ENCODE assay signal across 18 cellular contexts in the genomic region with DNA sequence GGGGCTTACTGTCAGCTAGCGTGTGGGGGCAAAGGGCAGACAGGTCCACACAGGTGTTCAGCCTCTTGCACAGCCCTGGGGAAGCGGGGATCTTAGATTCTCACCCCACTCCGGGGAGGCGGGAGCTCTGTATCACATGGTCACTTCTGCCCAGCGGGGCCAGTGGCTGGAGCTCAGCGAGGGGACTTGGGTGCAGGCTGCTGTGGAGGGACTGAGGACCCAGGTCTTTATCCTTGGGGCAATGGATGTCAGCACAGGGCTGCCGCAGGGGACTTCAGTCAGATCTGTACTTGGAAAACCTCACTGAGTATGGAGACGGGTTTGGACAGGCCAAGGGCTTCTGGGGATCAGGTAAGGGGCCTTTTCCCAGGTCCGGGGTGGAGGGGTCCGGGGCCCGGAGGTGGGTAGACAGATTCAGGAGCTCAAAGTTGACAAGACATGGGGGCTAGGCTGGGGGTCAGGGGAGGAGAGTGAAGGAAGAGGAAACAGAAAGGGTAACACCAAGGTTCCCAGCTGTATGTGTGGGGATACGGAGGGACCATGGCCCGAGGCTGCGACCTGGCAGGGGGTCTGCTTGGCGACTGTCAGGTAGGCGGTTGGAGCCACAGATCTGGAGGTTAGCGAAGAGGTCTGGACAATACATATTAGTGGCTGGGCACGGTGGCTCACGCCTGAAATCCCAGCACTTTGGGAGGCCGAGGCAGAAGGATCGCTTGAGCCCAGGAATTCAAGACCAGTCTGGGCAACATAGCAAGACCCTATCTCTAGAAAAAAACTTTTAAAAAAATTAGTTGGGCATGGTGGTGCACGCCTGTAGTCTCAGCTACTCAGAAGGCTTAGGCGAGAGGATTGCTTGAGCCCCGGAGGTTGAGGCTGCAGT. TPM values are rescaled to one million over a fixed set of nuclear protein-coding genes. Genes with fewer than 3 reads are reported as not detected.
A peak's percentile ranks its signal among the peaks of the same experiment; 100 is the strongest.
DNase-seq lines count a peak whose midpoint lies in the region; ATAC-seq and TF ChIP-seq lines count a peak whose summit lies in the region.
"Had no signal": no experiment of that assay in that cellular context is flagged by ENCODE, and none has a peak within 500 bp of the region (broad histone marks: within the 10 kb centered on the region; RNA-seq: fewer than 3 reads in every experiment).

No MANE protein-coding gene starts in this region.

- no peak overlapping the region for H2AK5ac ChIP-seq in H9 (ENCODE audit: insufficient read length, low read length)

- H3K23me2 ChIP-seq in H9 (ENCODE audit: insufficient read length, low read depth, low read length, poor library complexity, severe bottlenecking): peaks cover 2% of the 10 kb centered on the region

- H3K79me2 ChIP-seq in H9 (ENCODE audit: insufficient read depth, low read length): no peaks in the 10 kb centered on the region

- H3K9me3 ChIP-seq in lower lobe of right lung (no peaks in the 10 kb centered on the region), thyroid gland (no peaks in the 10 kb centered on the region), H9 (ENCODE audit: control insufficient read depth, low read depth, low read length) (no peaks in the 10 kb centered on the region)
- H3K9me3 ChIP-seq: gastroesophageal sphincter had no signal

- TF ChIP-seq CTCF in lower lobe of right lung (IDR thresholded peaks at IDR 0.05): no peak
- no peak for TF ChIP-seq CTCF in thyroid gland (IDR thresholded peaks at IDR 0.05)
- TF ChIP-seq CTCF in H9 (conservative IDR thresholded peaks at IDR 0.05): no peak

- H3K23ac ChIP-seq in H9 (ENCODE audit: insufficient read length, low read depth, low read length): no peak overlapping the region

- H3K4me1 Mint-ChIP-seq in activated CD8-positive, alpha-beta memory T cell treated with anti-CD3 and anti-CD28 coated beads, Interleukin-2, amount 10 ng/mL, durations not matched to agents 7 days and 5 days: peaks cover 39% of the 10 kb centered on the region
- H3K4me1 Mint-ChIP-seq in activated CD8-positive, alpha-beta T cell treated with anti-CD3 and anti-CD28 coated beads, Interleukin-2, amount 10 ng/mL, durations not matched to agents 7 days and 5 days (ENCODE audit: low read depth): peaks cover 59% of the 10 kb centered on the region
- H3K4me1 Mint-ChIP-seq in H9: peaks cover 13 to 27% of the 10 kb centered on the region in 2 experiments

- H3K9me3 Mint-ChIP-seq in activated CD8-positive, alpha-beta memory T cell treated with anti-CD3 and anti-CD28 coated beads, Interleukin-2, amount 10 ng/mL, durations not matched to agents 7 days and 5 days (ENCODE audit: low read depth): peaks cover 3% of the 10 kb centered on the region
- peaks cover 16% of the 10 kb centered on the region for H3K9me3 Mint-ChIP-seq in activated CD8-positive, alpha-beta T cell treated with anti-CD3 and anti-CD28 coated beads, Interleukin-2, amount 10 ng/mL, durations not matched to agents 7 days and 5 days (ENCODE audit: insufficient read depth)
- peaks cover 4 to 6% of the 10 kb centered on the region in 2 experiments; a peak in 2 of 5 replicates for H3K9me3 Mint-ChIP-seq in H9

- H3K4me2 ChIP-seq in H9 (ENCODE audit: insufficient read depth, insufficient read length, low read length): no peak overlapping the region

- H3K27me3 Mint-ChIP-seq in activated CD8-positive, alpha-beta memory T cell treated with anti-CD3 and anti-CD28 coated beads, Interleukin-2, amount 10 ng/mL, durations not matched to agents 7 days and 5 days: peaks cover 6% of the 10 kb centered on the region
- H3K27me3 Mint-ChIP-seq in activated CD8-positive, alpha-beta T cell treated with anti-CD3 and anti-CD28 coated beads, Interleukin-2, amount 10 ng/mL, durations not matched to agents 7 days and 5 days (ENCODE audit: low read depth): peaks cover 3% of the 10 kb centered on the region
- peaks cover 29% of the 10 kb centered on the region for H3K27me3 Mint-ChIP-seq in H9 (ENCODE audit: low read depth)

- H3K27ac ChIP-seq in lower lobe of right lung (peak overlapping the region; percentile 68), thyroid gland (peak overlapping the region in 2 of 3 donors; percentile 73 to 84), H9 (ENCODE audit: insufficient read length, low read depth, low read length) (no peak overlapping the region)
- H3K27ac ChIP-seq: HL-60 had no signal

- no peak overlapping the region for H3K56ac ChIP-seq in H9 (ENCODE audit: insufficient read length, low read depth, low read length)

- H2BK15ac ChIP-seq in H9 (ENCODE audit: low read depth, low read length): no peak overlapping the region

- no peaks in the 10 kb centered on the region for H4K20me1 ChIP-seq in H9 (ENCODE audit: control insufficient read depth, insufficient read depth, insufficient read length)

- H3K4me1 ChIP-seq in lower lobe of right lung (peaks cover 59% of the 10 kb centered on the region), thyroid gland (peaks cover 30 to 40% of the 10 kb centered on the region in 2 donors), H9 (ENCODE audit: insufficient read depth, low read length) (no peaks in the 10 kb centered on the region)

- H2AFZ ChIP-seq in H9 (ENCODE audit: low read length): no peak overlapping the region

- no peak overlapping the region for H4K8ac ChIP-seq in H9 (replicated peaks; ENCODE audit: insufficient read length, low read depth, low read length)

- no peak overlapping the region for H4K91ac ChIP-seq in H9 (ENCODE audit: insufficient read length, low read depth, low read length)

- no peak overlapping the region for H3K14ac ChIP-seq in H9 (ENCODE audit: insufficient read depth, low read length)

- no peak overlapping the region for H2BK12ac ChIP-seq in H9 (ENCODE audit: insufficient read length, low read depth, low read length)

- DNase-seq in activated CD8-positive, alpha-beta memory T cell treated with anti-CD3 and anti-CD28 coated beads, Interleukin-2, amount 10 ng/mL, durations not matched to agents 7 days and 5 days: no peak
- DNase-seq in activated CD8-positive, alpha-beta memory T cell treated with anti-CD3 and anti-CD28 coated beads for 24 hours: no peak
- DNase-seq in activated CD8-positive, alpha-beta T cell treated with anti-CD3 and anti-CD28 coated beads, Interleukin-2, amount 10 ng/mL, durations not matched to agents 7 days and 5 days: no peak
- DNase-seq in lower lobe of right lung: peak; percentile 37
- no peak for DNase-seq in thyroid gland
- no peak for DNase-seq in H9
- no peak for DNase-seq in stimulated activated CD8-positive, alpha-beta memory T cell treated with anti-CD3 and anti-CD28 coated beads, Interleukin-4, amount 100 ng/mL, for 48 hours
- DNase-seq: activated CD4-positive, alpha-beta T cell treated with anti-CD3 and anti-CD28 coated beads for 4 hours; activated T-cell treated with anti-CD3 and anti-CD28 coated beads, Interleukin-2, amount 50 U/mL, for 72 hours; amniotic stem cell; cerebellar nuclear complex; HFFc6; NCI-H1436; nucleus accumbens; trophoblast cell had no signal

- H3K79me1 ChIP-seq in H9 (ENCODE audit: insufficient read depth, low read depth, low read length, poor library complexity, severe bottlenecking): no peaks in the 10 kb centered on the region

- POLR2A ChIA-PET in activated CD8-positive, alpha-beta T cell treated with anti-CD3 and anti-CD28 coated beads, Interleukin-2, amount 10 ng/mL, durations not matched to agents 7 days and 5 days (lab: Charles Lee): no interaction called here

- no peak overlapping the region for H2BK5ac ChIP-seq in H9 (ENCODE audit: insufficient read length, low read length)

- TF ChIP-seq POLR2A in thyroid gland (IDR thresholded peaks at IDR 0.05): no peak

- H3K18ac ChIP-seq in H9 (ENCODE audit: insufficient read length, low read depth, low read length): no peak overlapping the region

- WGBS in thyroid gland, 2 donors: 90 to 93% methylated on average over 22 to 23 of the region's 24 CpGs
- WGBS in H9 (ENCODE audit: extremely low coverage, insufficient read length, low lambda C conversion rate): no CpG with 5 or more reads among the region's 24 CpGs

- H3K27me3 ChIP-seq in lower lobe of right lung (ENCODE audit: low read depth) (no peaks in the 10 kb centered on the region), thyroid gland (no peaks in the 10 kb centered on the region), H9 (ENCODE audit: insufficient read depth, low read length) (no peaks in the 10 kb centered on the region)
- H3K27me3 ChIP-seq: gastroesophageal sphincter had no signal

- CTCF ChIA-PET in activated CD8-positive, alpha-beta memory T cell treated with anti-CD3 and anti-CD28 coated beads, Interleukin-2, amount 10 ng/mL, durations not matched to agents 7 days and 5 days (lab: Charles Lee): interaction anchor here (1.5 to 12.6 kb wide), 4 partner anchors 15 to 84 kb away, joined by 3 to 135 read pairs (median 70); no protein-coding TSS in a partner anchor
- CTCF ChIA-PET in activated CD8-positive, alpha-beta T cell treated with anti-CD3 and anti-CD28 coated beads, Interleukin-2, amount 10 ng/mL, durations not matched to agents 7 days and 5 days (lab: Charles Lee): interaction anchor here (0.9 to 2.9 kb wide), 4 partner anchors 29 to 593 kb away, joined by 3 to 14 read pairs (median 3); no protein-coding TSS in a partner anchor

- H2BK20ac ChIP-seq in H9 (ENCODE audit: low read depth, low read length, poor library complexity, severe bottlenecking): no peak overlapping the region

- H3T11ph ChIP-seq in H9 (ENCODE audit: low read length): no peak overlapping the region

- H3K4me3 ChIP-seq in lower lobe of right lung (no peak overlapping the region), thyroid gland (replicated peaks in 1 of 3) (no peak overlapping the region)

- intact Hi-C loops in lower lobe of right lung (cut with DNase I) (no loop called here), thyroid gland (cut with DNase I) (loop anchor here (5.0 kb wide), 1 partner anchor 82 kb away; no protein-coding TSS in a partner anchor)

- H3K27ac Mint-ChIP-seq in activated CD8-positive, alpha-beta memory T cell treated with anti-CD3 and anti-CD28 coated beads, Interleukin-2, amount 10 ng/mL, durations not matched to agents 7 days and 5 days: peak overlapping the region; percentile 66
- H3K27ac Mint-ChIP-seq in activated CD8-positive, alpha-beta T cell treated with anti-CD3 and anti-CD28 coated beads, Interleukin-2, amount 10 ng/mL, durations not matched to agents 7 days and 5 days: peak overlapping the region; percentile 94
- peak overlapping the region in 1 of 3 experiments; percentile 44; a peak in 1 of 7 replicates for H3K27ac Mint-ChIP-seq in H9
- H3K27ac Mint-ChIP-seq: activated T-cell treated with anti-CD3 and anti-CD28 coated beads, Interleukin-2, amount 50 U/mL, for 72 hours; HFFc6 had no signal

- H3K36me3 ChIP-seq in lower lobe of right lung (no peaks in the 10 kb centered on the region), thyroid gland (no peaks in the 10 kb centered on the region)
- H3K36me3 ChIP-seq: gastroesophageal sphincter had no signal

- H2BK120ac ChIP-seq in H9 (ENCODE audit: low read depth, low read length, poor library complexity, severe bottlenecking): no peak overlapping the region

- H3K4ac ChIP-seq in H9 (ENCODE audit: low read depth, low read length): no peak overlapping the region

- no peak for ATAC-seq in activated CD8-positive, alpha-beta memory T cell treated with anti-CD3 and anti-CD28 coated beads, Interleukin-2, amount 10 ng/mL, durations not matched to agents 7 days and 5 days
- ATAC-seq in activated CD8-positive, alpha-beta T cell treated with anti-CD3 and anti-CD28 coated beads, Interleukin-2, amount 10 ng/mL, durations not matched to agents 7 days and 5 days: no peak
- ATAC-seq in lower lobe of right lung (no peak), GM21390 (IDR thresholded peaks at IDR 0.05; ENCODE audit: unreplicated experiment) (no peak)
- ATAC-seq: activated T-cell treated with anti-CD3 and anti-CD28 coated beads, Interleukin-2, amount 50 U/mL, for 72 hours had no signal

- H4K5ac ChIP-seq in H9 (ENCODE audit: insufficient read length, low read depth, low read length): no peak overlapping the region

- H3K9ac ChIP-seq in H9 (ENCODE audit: extremely low read depth, insufficient read length, low read length): no peak overlapping the region

- peak overlapping the region; percentile 65 for H3K4me3 Mint-ChIP-seq in activated CD8-positive, alpha-beta memory T cell treated with anti-CD3 and anti-CD28 coated beads, Interleukin-2, amount 10 ng/mL, durations not matched to agents 7 days and 5 days
- H3K4me3 Mint-ChIP-seq in activated CD8-positive, alpha-beta T cell treated with anti-CD3 and anti-CD28 coated beads, Interleukin-2, amount 10 ng/mL, durations not matched to agents 7 days and 5 days: peak overlapping the region; percentile 74
- H3K4me3 Mint-ChIP-seq in H9: no peak overlapping the region
- H3K4me3 Mint-ChIP-seq: activated T-cell treated with anti-CD3 and anti-CD28 coated beads, Interleukin-2, amount 50 U/mL, for 72 hours; HFFc6 had no signal

- peaks cover 11% of the 10 kb centered on the region for H3K36me3 Mint-ChIP-seq in activated CD8-positive, alpha-beta memory T cell treated with anti-CD3 and anti-CD28 coated beads, Interleukin-2, amount 10 ng/mL, durations not matched to agents 7 days and 5 days
- peaks cover 12% of the 10 kb centered on the region for H3K36me3 Mint-ChIP-seq in activated CD8-positive, alpha-beta T cell treated with anti-CD3 and anti-CD28 coated beads, Interleukin-2, amount 10 ng/mL, durations not matched to agents 7 days and 5 days (ENCODE audit: low read depth)
- no peaks in the 10 kb centered on the region for H3K36me3 Mint-ChIP-seq in H9 (ENCODE audit: insufficient read depth in 1 of 3, low read depth in 3 of 3)

RNA-seq across cellular contexts. Expression of gene BAIAP2, which starts 15.1 kb away (rescaled TPM):
- total RNA-seq in activated CD8-positive, alpha-beta memory T cell treated with anti-CD3 and anti-CD28 coated beads, Interleukin-2, amount 10 ng/mL, durations not matched to agents 7 days and 5 days: 1 to 10 TPM; 4.8 to 7.0 TPM
- 1 to 10 TPM; 5.0 to 5.8 TPM for total RNA-seq in activated CD8-positive, alpha-beta T cell treated with anti-CD3 and anti-CD28 coated beads, Interleukin-2, amount 10 ng/mL, durations not matched to agents 7 days and 5 days
- total RNA-seq in lower lobe of right lung (119 TPM), thyroid gland (10 to 100 TPM; 35.8 to 86.8 (median 42.1) TPM), H9 (2021) (26.7 and 27.8 TPM in 2 replicates)

RNA-seq across cellular contexts. Expression of gene CHMP6, which starts 28.2 kb away (rescaled TPM):
- 10 to 100 TPM; 29.8 to 34.6 TPM for total RNA-seq in activated CD8-positive, alpha-beta memory T cell treated with anti-CD3 and anti-CD28 coated beads, Interleukin-2, amount 10 ng/mL, durations not matched to agents 7 days and 5 days
- 10 to 100 TPM; 32.4 to 35.5 TPM for total RNA-seq in activated CD8-positive, alpha-beta T cell treated with anti-CD3 and anti-CD28 coated beads, Interleukin-2, amount 10 ng/mL, durations not matched to agents 7 days and 5 days
- 28.8 TPM for total RNA-seq in lower lobe of right lung
- 10 to 100 TPM; 19.5 to 37.8 (median 27.8) TPM for total RNA-seq in thyroid gland
- total RNA-seq in H9 (2021): 23.4 and 25.0 TPM in 2 replicates

Comparison
In these comparisons a context has a peak if more than half of its experiments do, and no peak if none do; other contexts are left out.
1. H3K4me3 Mint-ChIP-seq: peak in activated CD8-positive, alpha-beta memory T cell treated with anti-CD3 and anti-CD28 coated beads, Interleukin-2, amount 10 ng/mL, durations not matched to agents 7 days and 5 days (single experiment) and activated CD8-positive, alpha-beta T cell treated with anti-CD3 and anti-CD28 coated beads, Interleukin-2, amount 10 ng/mL, durations not matched to agents 7 days and 5 days (single experiment); none in H9 (0 of 2).